ENCODE assay signal across 9 cellular contexts in genomic region chr18:9417081-9417841, GRCh38. TPM values are rescaled to one million over a fixed set of nuclear protein-coding genes. Genes with fewer than 3 reads are reported as not detected.
DNase-seq lines count a peak whose midpoint lies in the region; ATAC-seq, FAIRE-seq and TF ChIP-seq lines count a peak whose summit lies in the region.
"Had no signal": no experiment of that assay in that cellular context is flagged by ENCODE, and none has a peak within 500 bp of the region (broad histone marks: within the 10 kb centered on the region; RNA-seq: fewer than 3 reads in every experiment).

No MANE protein-coding gene starts in this region.

- no peaks in the 10 kb centered on the region for H3K9me1 ChIP-seq in K562 (ENCODE audit: control insufficient read depth, insufficient read depth, low read length)

- TF ChIP-seq EP300 in K562 (IDR thresholded peaks at IDR 0.05; ENCODE audit: low read length), result no peak

- H2AFZ ChIP-seq in K562 (ENCODE audit: low read depth, low read length), result peak overlapping the region; percentile 67

- H3K36me3 ChIP-seq in K562 (ENCODE audit: control insufficient read depth, insufficient read depth, low read length) (no peaks in the 10 kb centered on the region), stomach smooth muscle (ENCODE audit: control insufficient read depth in 2 of 2, insufficient read depth in 2 of 2, low read length in 2 of 2) (no peaks in the 10 kb centered on the region)

- no peak for TF ChIP-seq POLR2A in K562 (conservative IDR thresholded peaks at IDR 0.05)

- H3K27ac ChIP-seq in K562 (ENCODE audit: extremely low read depth, low read depth, low read length), result no peak overlapping the region
- peak overlapping the region; percentile 53 for H3K27ac ChIP-seq in stomach smooth muscle (ENCODE audit: low read length)

- CTCF ChIA-PET in K562 (lab: Yijun Ruan, JAX; ENCODE audit: low intra/inter-chr PET ratio), result no interaction called here

- in situ Hi-C loops in K562 (cut with MboI), result no loop called here

- POLR2A ChIA-PET in K562 (lab: Yijun Ruan, JAX), result interaction anchor here (0.6 to 1.1 kb wide), 3 partner anchors 10 to 889 kb away, joined by 3 read pairs; no protein-coding TSS in a partner anchor

- no peak for TF ChIP-seq RAD21 in K562 (CRISPR knock-in tag; conservative IDR thresholded peaks at IDR 0.05 in 1 of 2, IDR thresholded peaks at IDR 0.05 in 1 of 2)

- H3K9me3 ChIP-seq in K562 (replicated peaks; ENCODE audit: control insufficient read depth, insufficient read depth, low read depth, low read length) (no peaks in the 10 kb centered on the region), stomach smooth muscle (ENCODE audit: control insufficient read depth in 2 of 2, low read length in 2 of 2) (no peaks in the 10 kb centered on the region)

- H3K9ac ChIP-seq in K562 (ENCODE audit: insufficient read depth in 1 of 2, low read depth in 2 of 2, low read length in 2 of 2) (0 out of 4 replicates have a peak overlapping the region, but pooled peaks of 1 of the 2 experiments have one; percentile 10), stomach smooth muscle (ENCODE audit: low read length in 2 of 2) (peak overlapping the region; percentile 2 to 29)

- no peak for TF ChIP-seq CTCF in K562 (IDR thresholded peaks at IDR 0.05 in 2 of 3, conservative IDR thresholded peaks at IDR 0.05 in 1 of 3; ENCODE audit: insufficient read depth in 2 of 3, low read depth in 1 of 3, low read length in 3 of 3)

- peak; percentile 11; the same call in 1 of the 3 replicates for ATAC-seq in K562
- ATAC-seq in GM21786 (IDR thresholded peaks at IDR 0.05; ENCODE audit: unreplicated experiment), result no peak
- ATAC-seq in GM21515 (IDR thresholded peaks at IDR 0.05; ENCODE audit: unreplicated experiment), result no peak
- no peak for ATAC-seq in HG03460 (IDR thresholded peaks at IDR 0.05; ENCODE audit: unreplicated experiment)

- intact Hi-C loops in K562 (cut with micrococcal nuclease), result no loop called here

- H3K27me3 ChIP-seq in K562 (ENCODE audit: control insufficient read depth in 2 of 2, insufficient read depth in 2 of 2, low read length in 2 of 2), result no peaks in the 10 kb centered on the region
- no peaks in the 10 kb centered on the region for H3K27me3 ChIP-seq in stomach smooth muscle (ENCODE audit: control insufficient read depth in 1 of 2, insufficient read depth in 2 of 2, low read length in 2 of 2)

- no TSS peak for BruUV-seq in K562 (replicated peaks; lab: Mats Ljungman, UMichigan)

- H4K20me1 ChIP-seq in K562 (replicated peaks; ENCODE audit: control insufficient read depth, insufficient read depth, low read length), result no peaks in the 10 kb centered on the region

- H3K4me3 ChIP-seq in K562, result no peak overlapping the region
- H3K4me3 ChIP-seq in stomach smooth muscle (ENCODE audit: low read length in 2 of 2), result peak overlapping the region; percentile 50 to 68

- H3K79me2 ChIP-seq in K562 (ENCODE audit: control insufficient read depth, insufficient read depth, low read length), result no peaks in the 10 kb centered on the region

- H3K4me1 ChIP-seq in K562 (replicated peaks in 1 of 2; ENCODE audit: control insufficient read depth in 2 of 2, insufficient read depth in 2 of 2, low read length in 2 of 2) (peaks cover 25 to 26% of the 10 kb centered on the region in 2 experiments), stomach smooth muscle (ENCODE audit: control insufficient read depth, insufficient read depth, low read length) (peaks cover 8% of the 10 kb centered on the region)

- no peak for FAIRE-seq in K562 (lab: Jason Lieb, UNC)

- DNase-seq in HK-2 (ENCODE audit: unreplicated experiment) (peak; percentile 72), K562 (ENCODE audit: extremely low read depth in 1 of 4, low spot score in 3 of 4) (no peak), iris pigment epithelial cell (ENCODE audit: low read depth) (peak; percentile 48)
- no peak for DNase-seq in NK-92 treated with Interleukin-12 subunit alpha and Interleukin-12 subunit beta, amount 100 ng/mL, for 24 hours (lab: John Stamatoyannopoulos, UW)
- DNase-seq: activated CD4-positive, alpha-beta T cell treated with anti-CD3 and anti-CD28 coated beads for 1 hour had no signal

- WGBS in K562 (ENCODE audit: insufficient coverage, low coverage, missing lambda C conversion rate), result 70% methylated on average over 18 of the region's 18 CpGs

- H3K4me2 ChIP-seq in K562 (ENCODE audit: insufficient read depth, low read length), result no peak overlapping the region

TF ChIP-seq in K562, 482 proteins besides CTCF, POLR2A, EP300 and RAD21:
- TF ChIP-seq SRSF3 (IDR thresholded peaks at IDR 0.05; ENCODE audit: insufficient read depth, low read length), result no peak
- TF ChIP-seq NFIC (IDR thresholded peaks at IDR 0.05), result peak; percentile 51; the same call in 1 of the 2 replicates
- peak; percentile 68 for TF ChIP-seq ZBTB33 (CRISPR knock-in tag; IDR thresholded peaks at IDR 0.05)
- no peak for TF ChIP-seq ZNF280B (CRISPR knock-in tag; IDR thresholded peaks at IDR 0.05)

RNA-seq across cellular contexts. Expression of gene RALBP1, which starts 58.1 kb away (rescaled TPM):
- 20.8 and 41.1 TPM in 2 replicates for total RNA-seq in K562 (2011; cell fraction: chromatin; rRNA removed; ENCODE audit: low replicate concordance)
- 20.5 and 24.7 TPM in 2 replicates for total RNA-seq in K562 (2011; cell fraction: nucleolus; rRNA removed)
- 29.5 and 36.5 TPM in 2 replicates for total RNA-seq in K562 (2011; cell fraction: nucleoplasm; rRNA removed)
- total RNA-seq in K562 (2014; rRNA removed) (64.5 and 68.0 TPM in 2 replicates), K562 (2014; rRNA removed; fragmentation: Illumina TruSeq; extraction: Trizol) (60.2 and 67.7 TPM in 2 replicates), K562 (2015; rRNA removed; fragmentation: Illumina TruSeq; extraction: Trizol) (62.5 and 65.9 TPM in 2 replicates), K562 (2021) (65.3 and 70.0 TPM in 2 replicates)
- polyA plus RNA-seq in K562 (2011; rRNA removed) (58.3 and 58.4 TPM in 2 replicates), K562 (2014; fragmentation: Illumina TruSeq; extraction: Trizol) (56.1 and 61.3 TPM in 2 replicates), K562 (2014; fragmentation: Nextera tagmentation; extraction: Ambion mirVana) (10 to 100 TPM; 10.9 to 13.1 TPM), K562 (2014; rRNA removed) (60.4 and 69.6 TPM in 2 replicates)
- 62.4 and 72.6 TPM in 2 replicates for polyA plus RNA-seq in K562 (2011; cell fraction: cytosol; rRNA removed)
- 30.6 and 32.7 TPM in 2 replicates for polyA plus RNA-seq in K562 (2011; cell fraction: nucleus; rRNA removed)
- 46.1 and 50.9 TPM in 2 replicates for polyA plus RNA-seq in K562 (2012)
- 74.0 and 77.6 TPM in 2 replicates for polyA minus RNA-seq in K562 (2011; rRNA and poly(A)+ RNA removed)
- 44.2 and 45.3 TPM in 2 replicates for polyA minus RNA-seq in K562 (2011; cell fraction: cytosol; rRNA and poly(A)+ RNA removed)
- polyA minus RNA-seq in K562 (2011; cell fraction: nucleus; rRNA and poly(A)+ RNA removed), result 20.2 and 27.3 TPM in 2 replicates

Comparison
In these comparisons a context has a peak if more than half of its experiments do, and no peak if none do; other contexts are left out.
1. DNase-seq: peak in HK-2 (single experiment) and iris pigment epithelial cell (single experiment); none in K562 (0 of 4) and NK-92 treated with Interleukin-12 subunit alpha and Interleukin-12 subunit beta, amount 100 ng/mL, for 24 hours (single experiment).